7 cellular contexts compared by ENCODE assay signal in the genomic region with DNA sequence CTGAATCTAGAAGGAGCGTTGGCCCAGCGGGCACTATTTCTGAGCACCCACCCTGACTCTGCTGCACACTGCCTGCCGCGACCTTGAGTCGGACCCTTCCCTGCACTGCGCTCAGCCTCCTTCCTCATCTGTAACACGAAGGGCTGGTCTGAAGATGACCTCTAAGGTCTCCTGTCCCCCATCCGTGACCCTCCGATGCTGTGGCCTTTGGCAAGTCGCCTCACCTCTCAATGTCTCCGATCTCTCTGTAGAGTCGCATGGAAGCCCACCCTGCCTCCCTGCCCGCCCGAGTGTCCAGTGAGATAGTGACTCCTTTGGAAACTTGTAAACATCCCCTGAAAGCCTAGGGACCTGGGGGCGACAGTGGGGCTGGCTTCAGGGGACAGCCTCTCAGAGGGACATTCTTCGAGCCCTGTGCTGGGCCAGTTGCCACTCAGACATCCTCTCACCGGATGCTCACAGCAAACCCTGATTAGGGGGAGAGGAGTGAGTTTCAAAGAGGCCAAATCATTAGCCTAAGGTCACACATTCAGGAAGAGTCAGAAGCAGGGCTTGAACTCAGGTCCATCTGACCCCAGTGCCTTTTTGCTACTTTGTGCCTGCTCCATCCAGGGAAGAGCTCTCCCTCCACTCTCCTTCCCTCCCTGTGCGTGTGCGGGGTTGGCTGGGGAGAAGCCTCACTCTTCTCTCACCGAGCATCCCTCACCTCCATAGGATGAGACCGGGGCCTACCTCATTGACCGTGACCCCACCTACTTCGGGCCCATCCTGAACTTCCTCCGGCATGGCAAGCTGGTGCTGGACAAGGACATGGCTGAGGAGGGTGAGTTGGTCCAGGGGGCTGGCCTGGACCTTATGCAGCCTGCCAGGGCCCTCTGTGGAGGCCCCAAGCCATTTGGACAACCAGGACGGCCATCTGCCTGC.
DNase-seq lines count a peak whose midpoint lies in the region; ATAC-seq lines count a peak whose summit lies in the region.

No MANE protein-coding gene starts in this region.

- H3K4me3 ChIP-seq in HUES48 (ENCODE audit: low read depth, low read length) (peak overlapping the region; percentile 83), iPS-18c (ENCODE audit: insufficient read depth, low read depth, low read length) (peak overlapping the region; percentile 82; the same call in 1 of the 2 replicates)

- peaks cover 6% of the 10 kb centered on the region; the same call in 1 of the 2 replicates for H3K27me3 ChIP-seq in HUES48 (ENCODE audit: control insufficient read depth, insufficient read depth, low read length)

- no peak overlapping the region for H3K27ac ChIP-seq in HUES48 (ENCODE audit: low read depth, low read length)

- DNase-seq in stimulated activated naive CD8-positive, alpha-beta T cell treated with anti-CD3 and anti-CD28 coated beads, Interleukin-15, amount 100 ng/mL, for 72 hours = no peak
- DNase-seq in NCI-H446 treated with DMSO at 0.1 percent for 48 hours (lab: John Stamatoyannopoulos, UW) (no peak), ACHN (no peak)

- H3K9me3 ChIP-seq in HUES48 (ENCODE audit: control insufficient read depth, insufficient read depth, low read length) (no peaks in the 10 kb centered on the region), iPS-18c (ENCODE audit: control insufficient read depth, insufficient read depth, low read length) (no peaks in the 10 kb centered on the region)

- no peak for ATAC-seq in stimulated activated naive CD8-positive, alpha-beta T cell treated with anti-CD3 and anti-CD28 coated beads, Interleukin-15, amount 100 ng/mL, for 72 hours
- no peak for ATAC-seq in GM21367 (IDR thresholded peaks at IDR 0.05; ENCODE audit: unreplicated experiment)

- H3K36me3 ChIP-seq in HUES48 (ENCODE audit: control insufficient read depth, insufficient read depth, low read length) = peaks cover 35% of the 10 kb centered on the region

- H3K4me3 Mint-ChIP-seq in activated naive CD8-positive, alpha-beta T cell = peak overlapping the region; percentile 78
- H3K4me3 Mint-ChIP-seq in stimulated activated naive CD8-positive, alpha-beta T cell treated with anti-CD3 and anti-CD28 coated beads, Interleukin-15, amount 100 ng/mL, for 72 hours = peak overlapping the region; percentile 83 to 87

- H3K4me1 Mint-ChIP-seq in activated naive CD8-positive, alpha-beta T cell (ENCODE audit: low read depth) = peaks cover 12% of the 10 kb centered on the region
- H3K4me1 Mint-ChIP-seq in stimulated activated naive CD8-positive, alpha-beta T cell treated with anti-CD3 and anti-CD28 coated beads, Interleukin-15, amount 100 ng/mL, for 72 hours = peaks cover 21% of the 10 kb centered on the region

- in situ Hi-C loops in ACHN (cut with HindIII; ENCODE audit: low pct_ligation_motif_present, low pct_unique_long_range_greater_than_20kb, low sequenced_read_pairs) = no loop called here

- no peaks in the 10 kb centered on the region for H3K9me3 Mint-ChIP-seq in activated naive CD8-positive, alpha-beta T cell (ENCODE audit: low read depth)
- H3K9me3 Mint-ChIP-seq in stimulated activated naive CD8-positive, alpha-beta T cell treated with anti-CD3 and anti-CD28 coated beads, Interleukin-15, amount 100 ng/mL, for 72 hours = no peaks in the 10 kb centered on the region

- H3K4me1 ChIP-seq in HUES48 (ENCODE audit: control insufficient read depth, insufficient read depth, low read length) = peaks cover 3% of the 10 kb centered on the region; the same call in 1 of the 2 replicates

- H3K27me3 Mint-ChIP-seq in activated naive CD8-positive, alpha-beta T cell = no peaks in the 10 kb centered on the region
- H3K27me3 Mint-ChIP-seq in stimulated activated naive CD8-positive, alpha-beta T cell treated with anti-CD3 and anti-CD28 coated beads, Interleukin-15, amount 100 ng/mL, for 72 hours = no peaks in the 10 kb centered on the region

- H3K9ac ChIP-seq in HUES48 (ENCODE audit: low read depth, low read length) = no peak overlapping the region

- no peaks in the 10 kb centered on the region for H3K36me3 Mint-ChIP-seq in activated naive CD8-positive, alpha-beta T cell

- peak overlapping the region; percentile 25 for H3K27ac Mint-ChIP-seq in activated naive CD8-positive, alpha-beta T cell
- peak overlapping the region; percentile 27 to 78 for H3K27ac Mint-ChIP-seq in stimulated activated naive CD8-positive, alpha-beta T cell treated with anti-CD3 and anti-CD28 coated beads, Interleukin-15, amount 100 ng/mL, for 72 hours
